8 cellular contexts compared by ENCODE assay signal in genomic region chr9:128829477-128830251, GRCh38. TPM values are rescaled to one million over a fixed set of nuclear protein-coding genes. Genes with fewer than 3 reads are reported as not detected.
DNase-seq lines count a peak whose midpoint lies in the region; ATAC-seq and TF ChIP-seq lines count a peak whose summit lies in the region.

TSS of gene SPOUT1 (minus strand) at chr9:128829794. CDS start at chr9:128829780, 14 bp downstream.

- H3K27ac ChIP-seq in adrenal gland (peak within 1 kb of the TSS in 2 of 5 donors; percentile 62 to 72), heart left ventricle (peak within 1 kb of the TSS in 11 of 12 donors; percentile 11 to 89 (median 75)), upper lobe of left lung (peak within 1 kb of the TSS; percentile 63 to 83 (median 72))

- POLR2A ChIA-PET in T-cell (lab: Charles Lee), result interaction anchor here (1.0 kb wide), 3 partner anchors 11 to 68 kb away, joined by 3 to 8 read pairs (median 3); partner anchors contain the start of gene ENDOG (in 2 of the 2)

- CTCF ChIA-PET in T-cell (lab: Charles Lee), result interaction anchor here (0.5 to 1.3 kb wide), 4 partner anchors 12 to 181 kb away, joined by 3 to 26 read pairs (median 4); partner anchors contain the start of gene ENDOG (in 2 of the 2)

- peaks cover 18 to 26% (median 19%) of the 10 kb centered on the region in 3 donors for H3K4me1 Mint-ChIP-seq in T-cell

- peak within 1 kb of the TSS; percentile 94 for H3K27ac Mint-ChIP-seq in T-cell

- ATAC-seq in HG02798 (IDR thresholded peaks at IDR 0.05; ENCODE audit: poor library complexity, unreplicated experiment) (peak; percentile 99), T-cell (replicated peaks in 1 of 4) (peak; percentile 98), heart left ventricle (peak; percentile 98 to 100 (median 99)), upper lobe of left lung (ENCODE audit: low FRiP score in 2 of 2) (peak; percentile 97 to 100)

- H3K27me3 Mint-ChIP-seq in T-cell, result no peaks in the 10 kb centered on the region

- DNase-seq in NCI-H1436 (lab: John Stamatoyannopoulos, UW), result peak; percentile 89
- peak; percentile 84 to 95 (median 91) for DNase-seq in T-cell
- peak; percentile 92 to 96 (median 94) for DNase-seq in adrenal gland
- DNase-seq in heart left ventricle, result peak; percentile 91 to 96 (median 95)
- DNase-seq in posterior cingulate gyrus, result peak; percentile 89 to 99 (median 93)
- DNase-seq in upper lobe of left lung, result peak; percentile 95 to 96

- WGBS in adrenal gland, 4 donors, result 1 to 6% (median 1%) methylated on average over 5 to 56 of the region's 56 CpGs
- WGBS in heart left ventricle, 4 donors, result 1 to 3% (median 2%) methylated on average over 27 to 56 of the region's 56 CpGs
- 1% methylated on average over 18 to 24 of the region's 56 CpGs for WGBS in upper lobe of left lung, 2 donors

- peaks cover 21% of the 10 kb centered on the region for H3K36me3 Mint-ChIP-seq in T-cell

- peak within 1 kb of the TSS; percentile 88 to 96 (median 90) for H3K4me3 Mint-ChIP-seq in T-cell

- H3K9me3 Mint-ChIP-seq in T-cell, result no peaks in the 10 kb centered on the region

- H3K9me3 ChIP-seq in adrenal gland (replicated peaks in 1 of 3), result no peaks in the 10 kb centered on the region
- no peaks in the 10 kb centered on the region for H3K9me3 ChIP-seq in heart left ventricle
- no peaks in the 10 kb centered on the region for H3K9me3 ChIP-seq in upper lobe of left lung

- no peaks in the 10 kb centered on the region for H3K27me3 ChIP-seq in adrenal gland
- no peaks in the 10 kb centered on the region for H3K27me3 ChIP-seq in heart left ventricle
- H3K27me3 ChIP-seq in upper lobe of left lung, result no peaks in the 10 kb centered on the region

- H3K4me1 ChIP-seq in adrenal gland (replicated peaks in 1 of 2) (peaks cover 7 to 16% of the 10 kb centered on the region in 2 donors), heart left ventricle (peaks cover 0 to 17% (median 12%) of the 10 kb centered on the region in 12 donors), upper lobe of left lung (peaks cover 9 to 16% (median 14%) of the 10 kb centered on the region in 4 donors)

- peak within 1 kb of the TSS; percentile 99 for H3K4me3 ChIP-seq in GM12875 (ENCODE audit: low read depth, low read length)
- H3K4me3 ChIP-seq in adrenal gland, result peak within 1 kb of the TSS; percentile 40 to 90 (median 59)
- H3K4me3 ChIP-seq in heart left ventricle, result peak within 1 kb of the TSS; percentile 67 to 98 (median 88)
- peak within 1 kb of the TSS; percentile 65 to 96 (median 82) for H3K4me3 ChIP-seq in upper lobe of left lung

- intact Hi-C loops in adrenal gland (cut with DNase I) (no loop called here), heart left ventricle (cut with DNase I) (no loop called here), posterior cingulate gyrus (cut with DNase I) (no loop called here)

- peaks cover 0 to 28% of the 10 kb centered on the region in 2 donors for H3K36me3 ChIP-seq in adrenal gland (replicated peaks in 1 of 2)
- peaks cover 0 to 41% (median 30%) of the 10 kb centered on the region in 9 donors for H3K36me3 ChIP-seq in heart left ventricle
- H3K36me3 ChIP-seq in upper lobe of left lung, result peaks cover 0 to 27% (median 24%) of the 10 kb centered on the region in 4 donors

- no peak for TF ChIP-seq CTCF in GM12875 (IDR thresholded peaks at IDR 0.05; ENCODE audit: borderline replicate concordance, insufficient read depth, low read depth, low read length)
- TF ChIP-seq CTCF in adrenal gland (IDR thresholded peaks at IDR 0.05), result no peak
- no peak for TF ChIP-seq CTCF in heart left ventricle (IDR thresholded peaks at IDR 0.05)
- TF ChIP-seq CTCF in upper lobe of left lung (IDR thresholded peaks at IDR 0.05), result peak in 1 of 6 experiments; percentile 16

- TF ChIP-seq EP300 in upper lobe of left lung (IDR thresholded peaks at IDR 0.05), result no peak

- TF ChIP-seq POLR2A in adrenal gland (IDR thresholded peaks at IDR 0.05), result peak in 1 of 2 donors; percentile 43
- TF ChIP-seq POLR2A in heart left ventricle (IDR thresholded peaks at IDR 0.05), result peak in 1 of 2 donors; percentile 62
- peak in 1 of 4 donors; percentile 72 for TF ChIP-seq POLR2A in upper lobe of left lung (IDR thresholded peaks at IDR 0.05)

RNA-seq across cellular contexts. Expression of gene SPOUT1, which starts in this region (rescaled TPM):
- total RNA-seq in T-cell (10 to 100 TPM; 43.7 to 89.4 (median 82.6) TPM), adrenal gland (10 to 100 TPM; 18.7 to 56.3 (median 41.0) TPM), heart left ventricle (10 to 100 TPM in 7 of 9 donors, 1 to 10 TPM in 2; 6.1 to 24.7 (median 15.1) TPM), upper lobe of left lung (100 to 1,000 TPM in 1 of 6 donors, 10 to 100 TPM in 5; 10.5 to 108 (median 41.7) TPM)
- polyA plus RNA-seq in adrenal gland (10 to 100 TPM; 20.8 to 51.6 (median 41.1) TPM), heart left ventricle (10 to 100 TPM; 14.2 to 20.2 TPM)
